Comparison of ENCODE assay signal across 8 cellular contexts in the genomic region with DNA sequence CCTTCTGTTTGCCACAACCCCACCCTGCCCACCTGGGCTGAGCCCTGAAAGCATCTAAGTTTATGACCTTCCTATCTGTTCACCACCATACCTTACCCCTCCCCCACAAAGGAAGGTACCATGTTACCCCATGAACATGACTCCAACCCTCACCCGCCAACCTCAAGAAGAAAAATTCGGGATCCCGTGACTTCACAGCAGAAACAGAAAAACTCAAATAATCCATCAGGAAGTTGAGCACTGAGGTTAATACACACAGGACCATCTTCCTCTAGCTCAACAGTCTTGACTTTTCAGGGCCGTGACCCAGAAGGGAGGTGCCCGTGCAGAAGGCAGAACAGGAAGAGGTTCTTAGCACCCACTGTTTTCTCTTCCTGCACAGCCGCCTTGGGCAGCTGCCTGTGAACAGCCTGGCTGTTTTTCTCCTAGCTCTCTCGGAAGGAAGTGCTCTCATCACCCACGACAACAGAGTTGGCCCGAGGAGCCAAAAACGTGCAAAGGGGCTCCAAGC.
A peak's percentile ranks its signal among the peaks of the same experiment; 100 is the strongest.
DNase-seq lines count a peak whose midpoint lies in the region; ATAC-seq and TF ChIP-seq lines count a peak whose summit lies in the region.

No MANE protein-coding gene starts in this region.

- H3K36me3 ChIP-seq in lower lobe of right lung = no peaks in the 10 kb centered on the region

- H3K27me3 ChIP-seq in lower lobe of right lung (ENCODE audit: low read depth) = no peaks in the 10 kb centered on the region

- ATAC-seq in GM21390 (IDR thresholded peaks at IDR 0.05; ENCODE audit: unreplicated experiment) (peak; percentile 75), lower lobe of right lung (peak; percentile 85 to 88), SK-N-SH treated with all-trans-retinoic acid at 6 μM for 48 hours (no peak)

- intact Hi-C loops in lower lobe of right lung (cut with DNase I) = no loop called here

- peak overlapping the region; percentile 17 for H3K4me3 ChIP-seq in lower lobe of right lung

- H3K4me1 ChIP-seq in lower lobe of right lung = peaks cover 69% of the 10 kb centered on the region

- H3K9me3 ChIP-seq in lower lobe of right lung = no peaks in the 10 kb centered on the region

- peak; percentile 43 for DNase-seq in RPMI7951 (ENCODE audit: low read depth)
- DNase-seq in activated naive CD4-positive, alpha-beta T cell treated with Interleukin-2 at 50 U/mL for 16 hours = peak; percentile 65
- DNase-seq in lower lobe of right lung = peak; percentile 72
- peak; percentile 50 to 93 (median 70) for DNase-seq in stimulated activated naive CD4-positive, alpha-beta T cell (lab: John Stamatoyannopoulos, UW)
- DNase-seq in NCI-H1417 (lab: John Stamatoyannopoulos, UW) = no peak
- DNase-seq in glomerular visceral epithelial cell (ENCODE audit: extremely low spot score) = no peak

- TF ChIP-seq CTCF in lower lobe of right lung (IDR thresholded peaks at IDR 0.05) = no peak

- peak overlapping the region; percentile 42 for H3K27ac ChIP-seq in lower lobe of right lung

TF ChIP-seq in SK-N-SH treated with all-trans-retinoic acid at 6 μM for 48 hours, 23 proteins besides CTCF, POLR2A, EP300 and RAD21:
- TF ChIP-seq CSDC2 (CRISPR knock-in tag; IDR thresholded peaks at IDR 0.05) = no peak

Comparison
In these comparisons a context has a peak if more than half of its experiments do, and no peak if none do; other contexts are left out.
1. DNase-seq: peak in RPMI7951 (single experiment), activated naive CD4-positive, alpha-beta T cell treated with Interleukin-2 at 50 U/mL for 16 hours (single experiment), lower lobe of right lung (single experiment) and stimulated activated naive CD4-positive, alpha-beta T cell (6 of 6); none in NCI-H1417 (0 of 3) and glomerular visceral epithelial cell (single experiment).